8 cellular contexts compared by ENCODE assay signal in genomic region chr11:65575568-65576231, GRCh38. TPM values are rescaled to one million over a fixed set of nuclear protein-coding genes. Genes with fewer than 3 reads are reported as not detected.
DNase-seq lines count a peak whose midpoint lies in the region; ATAC-seq and TF ChIP-seq lines count a peak whose summit lies in the region.

Gene EHBP1L1, plus strand, starts transcription at chr11:65576053. Its CDS starts 250 bp downstream, at chr11:65576303.

- DNase-seq in NCI-H2196 (lab: John Stamatoyannopoulos, UW; ENCODE audit: unreplicated experiment) (peak; percentile 75), mesenteric fat pad (ENCODE audit: low spot score) (no peak), NCI-H128 (lab: John Stamatoyannopoulos, UW; ENCODE audit: unreplicated experiment) (no peak)
- DNase-seq in activated CD4-positive, alpha-beta T cell treated with anti-CD3 and anti-CD28 coated beads, Interleukin-2, amount 50 U/mL, for 1 hour, result peak; percentile 75
- peak; percentile 74 for DNase-seq in effector CD4-positive, alpha-beta T cell
- DNase-seq in stimulated activated CD8-positive, alpha-beta memory T cell treated with anti-CD3 and anti-CD28 coated beads, Interleukin-4, amount 100 ng/mL, for 48 hours, result peak; percentile 80

- TF ChIP-seq CTCF in 22Rv1 (IDR thresholded peaks at IDR 0.05), result no peak

- ATAC-seq in GM19023 (IDR thresholded peaks at IDR 0.05; ENCODE audit: unreplicated experiment), result peak; percentile 20

- peak within 1 kb of the TSS; percentile 96 for H3K27ac ChIP-seq in 22Rv1

RNA-seq across cellular contexts. Expression of gene EHBP1L1, which starts in this region (rescaled TPM):
- 78.6 TPM for total RNA-seq in mesenteric fat pad

Comparison
In these comparisons a context has a peak if more than half of its experiments do, and no peak if none do; other contexts are left out.
1. DNase-seq: peak in NCI-H2196 (single experiment), activated CD4-positive, alpha-beta T cell treated with anti-CD3 and anti-CD28 coated beads, Interleukin-2, amount 50 U/mL, for 1 hour (single experiment), effector CD4-positive, alpha-beta T cell (single experiment) and stimulated activated CD8-positive, alpha-beta memory T cell treated with anti-CD3 and anti-CD28 coated beads, Interleukin-4, amount 100 ng/mL, for 48 hours (single experiment); none in mesenteric fat pad (single experiment) and NCI-H128 (single experiment).